In the genomic region with DNA sequence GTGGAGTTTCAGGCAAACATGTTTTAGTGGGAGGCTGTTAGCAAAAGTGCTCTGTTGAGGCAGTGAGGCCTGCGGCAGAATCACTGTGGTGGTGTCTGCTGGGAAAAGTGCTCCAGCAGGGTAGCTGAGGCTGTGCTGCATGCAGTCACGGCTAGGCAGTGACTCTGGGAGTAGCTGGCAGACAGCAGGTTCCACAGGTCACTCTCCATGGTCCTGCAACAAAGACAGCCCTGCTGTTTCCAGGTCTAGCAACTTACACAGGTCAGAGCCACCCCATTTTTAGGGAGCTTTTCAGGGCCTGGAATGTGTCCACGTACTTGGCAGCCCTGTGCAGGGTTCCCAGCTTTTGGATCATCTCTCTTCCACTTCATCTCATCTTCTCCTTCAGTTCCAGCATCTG, we compare ENCODE assay signal across 12 cellular contexts.
DNase-seq lines count a peak whose midpoint lies in the region; ATAC-seq and TF ChIP-seq lines count a peak whose summit lies in the region.
"Had no signal": no experiment of that assay in that cellular context is flagged by ENCODE, and none has a peak within 500 bp of the region (broad histone marks: within the 10 kb centered on the region; RNA-seq: fewer than 3 reads in every experiment).

No MANE protein-coding gene starts in this region.

- no peak overlapping the region for H3K27ac ChIP-seq in left ventricle myocardium inferior (replicated peaks)
- H3K27ac ChIP-seq: neutrophil had no signal

- TF ChIP-seq CTCF in left ventricle myocardium inferior (IDR thresholded peaks at IDR 0.05; ENCODE audit: borderline replicate concordance) (no peak), astrocyte of the cerebellum (IDR thresholded peaks at IDR 0.05; ENCODE audit: low read depth, low read length, missing control alignments) (no peak)

- H3K4me3 ChIP-seq in left ventricle myocardium inferior (no peak overlapping the region), astrocyte of the cerebellum (ENCODE audit: low read depth, low read length) (no peak overlapping the region)

- peaks cover 0 to 1% (median 0%) of the 10 kb centered on the region in 3 donors for H3K27me3 Mint-ChIP-seq in immature natural killer cell (ENCODE audit: low read depth in 3 of 3)
- H3K27me3 Mint-ChIP-seq: dendritic cell treated with granulocyte-macrophage colony-stimulating factor and Interleukin-4, amounts not matched to agents 40 ng/mL and 50 ng/mL, for 4 days had no signal

- peaks cover 0 to 3% (median 2%) of the 10 kb centered on the region in 3 donors for H3K36me3 Mint-ChIP-seq in immature natural killer cell

- DNase-seq in left ventricle myocardium superior: no peak
- DNase-seq in left ventricle myocardium inferior: no peak
- DNase-seq in astrocyte of the cerebellum (ENCODE audit: low read depth): peak; percentile 6
- DNase-seq in iPS-NIHi11 (ENCODE audit: low spot score): peak; percentile 78
- DNase-seq in head of caudate nucleus: no peak
- DNase-seq in immature natural killer cell: no peak
- DNase-seq in NCI-H446 (lab: John Stamatoyannopoulos, UW): no peak
- DNase-seq: activated effector memory CD4-positive, alpha-beta T cell treated with anti-CD3 and anti-CD28 coated beads, Interleukin-2, amount 50 U/mL, for 16 hours; NCI-H1417 treated with DMSO at 0.1 percent for 48 hours had no signal

- no peak overlapping the region for H3K27ac Mint-ChIP-seq in immature natural killer cell
- H3K27ac Mint-ChIP-seq: dendritic cell treated with granulocyte-macrophage colony-stimulating factor and Interleukin-4, amounts not matched to agents 40 ng/mL and 50 ng/mL, for 4 days had no signal

- no peak overlapping the region for H3K4me3 Mint-ChIP-seq in immature natural killer cell
- H3K4me3 Mint-ChIP-seq: dendritic cell treated with granulocyte-macrophage colony-stimulating factor and Interleukin-4, amounts not matched to agents 40 ng/mL and 50 ng/mL, for 4 days had no signal

- H3K9me3 Mint-ChIP-seq in immature natural killer cell: peaks cover 3 to 48% (median 24%) of the 10 kb centered on the region in 6 donors

- in situ Hi-C loops in astrocyte of the cerebellum (cut with HindIII; ENCODE audit: low sequenced_read_pairs): no loop called here

- no peaks in the 10 kb centered on the region for H3K4me1 ChIP-seq in left ventricle myocardium inferior

- H3K36me3 ChIP-seq in left ventricle myocardium inferior: no peaks in the 10 kb centered on the region
- H3K36me3 ChIP-seq: neutrophil had no signal

- no peaks in the 10 kb centered on the region for H3K27me3 ChIP-seq in left ventricle myocardium inferior (ENCODE audit: low read depth)
- H3K27me3 ChIP-seq: neutrophil had no signal

- H3K9me3 ChIP-seq in left ventricle myocardium inferior (replicated peaks): peaks cover 24% of the 10 kb centered on the region
- H3K9me3 ChIP-seq: neutrophil had no signal

- ATAC-seq in left ventricle myocardium superior (peak; percentile 38), HG03045 (IDR thresholded peaks at IDR 0.05; ENCODE audit: unreplicated experiment) (no peak)

- H3K4me1 Mint-ChIP-seq in immature natural killer cell: no peaks in the 10 kb centered on the region

- intact Hi-C loops in left ventricle myocardium superior (cut with micrococcal nuclease) (no loop called here), left ventricle myocardium inferior (cut with micrococcal nuclease) (no loop called here), head of caudate nucleus (cut with DNase I) (no loop called here)

Comparison
In these comparisons a context has a peak if more than half of its experiments do, and no peak if none do; other contexts are left out.
1. DNase-seq: peak in astrocyte of the cerebellum (single experiment) and iPS-NIHi11 (single experiment); none in left ventricle myocardium superior (single experiment), left ventricle myocardium inferior (single experiment), head of caudate nucleus (0 of 42), immature natural killer cell (0 of 3) and NCI-H446 (0 of 2).